Comparison of ENCODE assay signal across 32 cellular contexts in genomic region chr9:123368023-123368422, GRCh38. TPM values are rescaled to one million over a fixed set of nuclear protein-coding genes. Genes with fewer than 3 reads are reported as not detected.
A peak's percentile ranks its signal among the peaks of the same experiment; 100 is the strongest.
DNase-seq lines count a peak whose midpoint lies in the region; TF ChIP-seq lines count a peak whose summit lies in the region.
"Had no signal": no experiment of that assay in that cellular context is flagged by ENCODE, and none has a peak within 500 bp of the region (broad histone marks: within the 10 kb centered on the region; RNA-seq: fewer than 3 reads in every experiment).

No MANE protein-coding gene starts in this region.

- WGBS in testis, 2 donors = 73 to 74% methylated on average over 7 to 10 of the region's 10 CpGs

- H3K9me3 Mint-ChIP-seq in MCF 10A (ENCODE audit: unreplicated experiment) = no peaks in the 10 kb centered on the region
- H3K9me3 Mint-ChIP-seq: activated naive CD8-positive, alpha-beta T cell treated with anti-CD3 and anti-CD28 coated beads, Interleukin-2, amount 10 ng/mL, durations not matched to agents 7 days and 5 days; natural killer cell treated with Interleukin-12 subunit alpha and Interleukin-12 subunit beta and Interleukin-15 and Interleukin-18, amount 100 ng/mL, for 72 hours had no signal

- TF ChIP-seq CTCF in MCF 10A (IDR thresholded peaks at IDR 0.05; ENCODE audit: unreplicated experiment) = no peak
- TF ChIP-seq CTCF in testis (IDR thresholded peaks at IDR 0.05) = no peak

- H3K27me3 ChIP-seq in testis = no peaks in the 10 kb centered on the region

- H3K27ac ChIP-seq in testis = no peak overlapping the region
- H3K27ac ChIP-seq: 22Rv1, body of pancreas, heart right ventricle, sigmoid colon, SJSA1, stomach, upper lobe of left lung had no signal

- TF ChIP-seq POLR2A in testis (IDR thresholded peaks at IDR 0.05) = no peak

- H3K27me3 Mint-ChIP-seq in MCF 10A (ENCODE audit: insufficient read depth, unreplicated experiment) = peaks cover 14% of the 10 kb centered on the region

- DNase-seq in T47D (ENCODE audit: low read depth in 1 of 2, low spot score in 1 of 2) (peak; percentile 80 to 97), MCF 10A (ENCODE audit: unreplicated experiment) (no peak), astrocyte of the hippocampus (ENCODE audit: low read depth, low spot score) (peak; percentile 59), left kidney (ENCODE audit: low read depth, low spot score) (peak; percentile 77), testis (peak; percentile 37), NAMALWA (ENCODE audit: low spot score) (no peak), NCI-H748 treated with DMSO at 0.1 percent for 48 hours (lab: John Stamatoyannopoulos, UW) (no peak), NCI-H2196 treated with DMSO at 0.1 percent for 48 hours (lab: John Stamatoyannopoulos, UW; ENCODE audit: unreplicated experiment) (no peak)
- DNase-seq: activated CD4-positive, CD25-positive, alpha-beta regulatory T cell treated with anti-CD3 and anti-CD28 coated beads, Interleukin-2, amount 50 U/mL, for 72 hours; activated CD8-positive, alpha-beta T cell treated with anti-CD3 and anti-CD28 coated beads, Interleukin-2, amount 10 ng/mL, durations not matched to agents 7 days and 5 days; activated effector memory CD4-positive, alpha-beta T cell treated with anti-CD3 and anti-CD28 coated beads, Interleukin-2, amount 50 U/mL, for 16 hours; activated naive CD8-positive, alpha-beta T cell treated with anti-CD3 and anti-CD28 coated beads, Interleukin-2, amount 10 ng/mL, durations not matched to agents 7 days and 5 days; activated T-cell treated with anti-CD3 and anti-CD28 coated beads for 4 hours; body of pancreas; DMS79 treated with DMSO at 0.1 percent for 48 hours; effector CD8-positive, alpha-beta T cell; foreskin fibroblast; heart right ventricle; KG1; MV-4-11; NCI-H526; sigmoid colon; stimulated activated CD8-positive, alpha-beta memory T cell treated with anti-CD3 and anti-CD28 coated beads, Interleukin-4, amount 100 ng/mL, for 48 hours; stomach had no signal

- H3K9me3 ChIP-seq in testis = no peaks in the 10 kb centered on the region
- H3K9me3 ChIP-seq: body of pancreas, heart right ventricle, sigmoid colon, SJSA1, stomach, upper lobe of left lung had no signal

- no peaks in the 10 kb centered on the region for H3K36me3 ChIP-seq in testis (ENCODE audit: low read depth, missing control alignments)
- H3K36me3 ChIP-seq: heart right ventricle, sigmoid colon, SJSA1, stomach, upper lobe of left lung had no signal

- H3K36me3 Mint-ChIP-seq in MCF 10A (ENCODE audit: insufficient read depth, unreplicated experiment) = peaks cover 8% of the 10 kb centered on the region
- H3K36me3 Mint-ChIP-seq: activated naive CD8-positive, alpha-beta T cell treated with anti-CD3 and anti-CD28 coated beads, Interleukin-2, amount 10 ng/mL, durations not matched to agents 7 days and 5 days; natural killer cell treated with Interleukin-12 subunit alpha and Interleukin-12 subunit beta and Interleukin-15 and Interleukin-18, amount 100 ng/mL, for 72 hours had no signal

- no peak overlapping the region for H3K27ac Mint-ChIP-seq in MCF 10A (ENCODE audit: low read depth, unreplicated experiment)
- H3K27ac Mint-ChIP-seq: activated CD8-positive, alpha-beta T cell treated with anti-CD3 and anti-CD28 coated beads, Interleukin-2, amount 10 ng/mL, durations not matched to agents 7 days and 5 days; activated naive CD8-positive, alpha-beta T cell treated with anti-CD3 and anti-CD28 coated beads, Interleukin-2, amount 10 ng/mL, durations not matched to agents 7 days and 5 days; B cell; natural killer cell treated with Interleukin-12 subunit alpha and Interleukin-12 subunit beta and Interleukin-15 and Interleukin-18, amount 100 ng/mL, for 72 hours had no signal

- H3K4me1 Mint-ChIP-seq in MCF 10A (ENCODE audit: insufficient read depth, unreplicated experiment) = no peaks in the 10 kb centered on the region
- H3K4me1 Mint-ChIP-seq: activated naive CD8-positive, alpha-beta T cell treated with anti-CD3 and anti-CD28 coated beads, Interleukin-2, amount 10 ng/mL, durations not matched to agents 7 days and 5 days had no signal

- POLR2A ChIA-PET in MCF 10A (lab: Yijun Ruan, JAX) = no interaction called here

- no peak overlapping the region for H3K4me3 ChIP-seq in testis
- H3K4me3 ChIP-seq: body of pancreas, heart right ventricle, sigmoid colon, SJSA1, stomach, upper lobe of left lung had no signal

- no TSS peak for BruUV-seq in MCF 10A (replicated peaks; lab: Mats Ljungman, UMichigan)

- H3K4me3 Mint-ChIP-seq in MCF 10A (ENCODE audit: unreplicated experiment) = no peak overlapping the region
- H3K4me3 Mint-ChIP-seq: activated CD8-positive, alpha-beta T cell treated with anti-CD3 and anti-CD28 coated beads, Interleukin-2, amount 10 ng/mL, durations not matched to agents 7 days and 5 days; activated naive CD8-positive, alpha-beta T cell treated with anti-CD3 and anti-CD28 coated beads, Interleukin-2, amount 10 ng/mL, durations not matched to agents 7 days and 5 days; B cell; natural killer cell treated with Interleukin-12 subunit alpha and Interleukin-12 subunit beta and Interleukin-15 and Interleukin-18, amount 100 ng/mL, for 72 hours had no signal

- intact Hi-C loops in MCF 10A (cut with micrococcal nuclease) = no loop called here
- intact Hi-C loops in testis (cut with DNase I; ENCODE audit: low total_unique reads) = no loop called here

- CTCF ChIA-PET in MCF 10A (lab: Yijun Ruan, JAX) = interaction anchor here (1.3 kb wide), 1 partner anchor 16 kb away, joined by 4 read pairs; no protein-coding TSS in a partner anchor

- in situ Hi-C loops in T47D (cut with HindIII; ENCODE audit: low pct_unique_long_range_greater_than_20kb, low sequenced_read_pairs) = no loop called here

- no peaks in the 10 kb centered on the region for H3K4me1 ChIP-seq in testis

RNA-seq across cellular contexts. Expression of gene CRB2, which starts 12.0 kb away (rescaled TPM):
- not detected in 2 replicates for total RNA-seq in MCF 10A (2022)
- total RNA-seq in testis = under 1 TPM; 0.63 to 0.68 TPM
- 3.4 TPM for polyA plus RNA-seq in testis (ENCODE audit: insufficient read depth, low read depth, low replicate concordance)
- total RNA-seq: activated CD8-positive, alpha-beta T cell treated with anti-CD3 and anti-CD28 coated beads, Interleukin-2, amount 10 ng/mL, durations not matched to agents 7 days and 5 days; activated naive CD8-positive, alpha-beta T cell treated with anti-CD3 and anti-CD28 coated beads, Interleukin-2, amount 10 ng/mL, durations not matched to agents 7 days and 5 days; mononuclear cell; natural killer cell treated with Interleukin-12 subunit alpha and Interleukin-12 subunit beta and Interleukin-15 and Interleukin-18, amount 100 ng/mL, for 72 hours; SJSA1; T-helper 1 cell treated with Interleukin-12 subunit alpha and Interleukin-12 subunit beta and Interleukin-4 antibody, amounts not matched to agents 30 ng/mL and 1 ng/mL, for 36 hours had no signal
- polyA plus RNA-seq: liver had no signal

Comparison
In these comparisons a context has a peak if more than half of its experiments do, and no peak if none do; other contexts are left out.
1. DNase-seq: peak in T47D (2 of 2), astrocyte of the hippocampus (single experiment), left kidney (single experiment) and testis (single experiment); none in MCF 10A (single experiment), NAMALWA (single experiment), NCI-H748 treated with DMSO at 0.1 percent for 48 hours (single experiment) and NCI-H2196 treated with DMSO at 0.1 percent for 48 hours (single experiment).